Comparison of ENCODE assay signal across 22 cellular contexts in genomic region chr19:39146686-39147450, GRCh38. TPM values are rescaled to one million over a fixed set of nuclear protein-coding genes. Genes with fewer than 3 reads are reported as not detected.
DNase-seq lines count a peak whose midpoint lies in the region; ATAC-seq and TF ChIP-seq lines count a peak whose summit lies in the region.
"Had no signal": no experiment of that assay in that cellular context is flagged by ENCODE, and none has a peak within 500 bp of the region (broad histone marks: within the 10 kb centered on the region; RNA-seq: fewer than 3 reads in every experiment).

No MANE protein-coding gene starts in this region.

- no peaks in the 10 kb centered on the region for H3K27me3 ChIP-seq in H7 (ENCODE audit: control insufficient read depth, insufficient read depth, low read length)
- no peaks in the 10 kb centered on the region for H3K27me3 ChIP-seq in iPS-15b (ENCODE audit: control insufficient read depth, insufficient read depth, low read length)
- no peaks in the 10 kb centered on the region for H3K27me3 ChIP-seq in stomach smooth muscle (ENCODE audit: control insufficient read depth in 1 of 2, insufficient read depth in 2 of 2, low read length in 2 of 2)
- no peaks in the 10 kb centered on the region for H3K27me3 ChIP-seq in lower lobe of right lung (ENCODE audit: low read depth)
- H3K27me3 ChIP-seq: neural progenitor cell, tibial nerve had no signal

- no peaks in the 10 kb centered on the region for H3K9me3 ChIP-seq in iPS-15b (ENCODE audit: control insufficient read depth, insufficient read depth, low read length)
- no peaks in the 10 kb centered on the region for H3K9me3 ChIP-seq in stomach smooth muscle (ENCODE audit: control insufficient read depth in 2 of 2, low read length in 2 of 2)
- no peaks in the 10 kb centered on the region for H3K9me3 ChIP-seq in lower lobe of right lung
- H3K9me3 ChIP-seq: psoas muscle, tibial nerve had no signal

- ATAC-seq in GM18520 (IDR thresholded peaks at IDR 0.05; ENCODE audit: unreplicated experiment) (no peak), GM19452 (IDR thresholded peaks at IDR 0.05; ENCODE audit: unreplicated experiment) (no peak), lower lobe of right lung (no peak)
- ATAC-seq: psoas muscle had no signal

- H3K27ac ChIP-seq in angular gyrus (ENCODE audit: low read depth, low read length) (peak overlapping the region; percentile 25), stomach smooth muscle (ENCODE audit: low read length) (peak overlapping the region; percentile 88), lower lobe of right lung (no peak overlapping the region)
- H3K27ac ChIP-seq: neural progenitor cell, psoas muscle, RWPE1, SK-N-MC had no signal

- H3K9ac ChIP-seq in iPS-15b (ENCODE audit: low read depth, low read length) (peak overlapping the region; percentile 37), stomach smooth muscle (ENCODE audit: low read length in 2 of 2) (no peak overlapping the region)
- H3K9ac ChIP-seq: neural progenitor cell had no signal

- H3K4me1 ChIP-seq in iPS-15b (ENCODE audit: control insufficient read depth, insufficient read depth, low read length) (peaks cover 22% of the 10 kb centered on the region), stomach smooth muscle (ENCODE audit: control insufficient read depth, insufficient read depth, low read length) (peaks cover 33% of the 10 kb centered on the region), lower lobe of right lung (peaks cover 49% of the 10 kb centered on the region)
- H3K4me1 ChIP-seq: psoas muscle had no signal

- intact Hi-C loops in lower lobe of right lung (cut with DNase I): no loop called here

- peak; percentile 75 for DNase-seq in H7
- no peak for DNase-seq in lower lobe of right lung
- no peak for DNase-seq in HuH-7.5 (ENCODE audit: low spot score)
- DNase-seq: activated CD4-positive, alpha-beta T cell treated with anti-CD3 and anti-CD28 coated beads for 4 hours; activated CD8-positive, alpha-beta memory T cell treated with anti-CD3 and anti-CD28 coated beads for 24 hours; activated gamma-delta T cell; activated naive CD8-positive, alpha-beta T cell treated with anti-CD3 and anti-CD28 coated beads, Interleukin-2, amount 10 ng/mL, durations not matched to agents 7 days and 5 days; NCI-H1436; NCI-H446 treated with DMSO at 0.1 percent for 48 hours; psoas muscle; stimulated activated naive CD4-positive, alpha-beta T cell treated with Interleukin-2 at 50 U/mL for 16 hours; T-helper 2 cell had no signal

- H3K36me3 ChIP-seq in H7 (replicated peaks; ENCODE audit: control insufficient read depth, insufficient read depth, low read length) (no peaks in the 10 kb centered on the region), iPS-15b (ENCODE audit: control insufficient read depth, insufficient read depth, low read length) (no peaks in the 10 kb centered on the region), stomach smooth muscle (ENCODE audit: control insufficient read depth in 2 of 2, insufficient read depth in 2 of 2, low read length in 2 of 2) (peaks cover 0 to 3% of the 10 kb centered on the region in 2 donors), lower lobe of right lung (peaks cover 8% of the 10 kb centered on the region)
- H3K36me3 ChIP-seq: tibial nerve had no signal

- no peak for TF ChIP-seq CTCF in lower lobe of right lung (IDR thresholded peaks at IDR 0.05)

- no peak overlapping the region for H3K4me3 ChIP-seq in H7 (ENCODE audit: insufficient read depth, low read depth, low read length)
- H3K4me3 ChIP-seq in iPS-15b (ENCODE audit: low read depth, low read length): no peak overlapping the region
- H3K4me3 ChIP-seq in stomach smooth muscle (ENCODE audit: low read length in 2 of 2): no peak overlapping the region
- H3K4me3 ChIP-seq in lower lobe of right lung: no peak overlapping the region
- H3K4me3 ChIP-seq: lung, neural progenitor cell, psoas muscle, SK-N-MC, tibial nerve had no signal

RNA-seq across cellular contexts. Expression of gene PAK4, which starts 21.3 kb away (rescaled TPM):
- 14.0 and 15.6 TPM in 2 replicates for total RNA-seq in H7 (2014; rRNA removed; shearing (Covaris generic))
- total RNA-seq in lower lobe of right lung: 73.0 TPM

RNA-seq across cellular contexts. Expression of gene NCCRP1, which starts 49.9 kb away (rescaled TPM):
- not detected in 2 replicates for total RNA-seq in H7 (2014; rRNA removed; shearing (Covaris generic))
- total RNA-seq in lower lobe of right lung: 0.86 TPM
- total RNA-seq: activated naive CD8-positive, alpha-beta T cell treated with anti-CD3 and anti-CD28 coated beads, Interleukin-2, amount 10 ng/mL, durations not matched to agents 7 days and 5 days; tibial nerve had no signal

RNA-seq across cellular contexts. Expression of gene SYCN, which starts 57.2 kb away (rescaled TPM):
- total RNA-seq in H7 (2014; rRNA removed; shearing (Covaris generic)): not detected in 2 replicates
- total RNA-seq in lower lobe of right lung: not detected
- total RNA-seq: activated naive CD8-positive, alpha-beta T cell treated with anti-CD3 and anti-CD28 coated beads, Interleukin-2, amount 10 ng/mL, durations not matched to agents 7 days and 5 days; lung had no signal
